1 cellular context compared by ENCODE assay signal in genomic region chr2:183060500-183061231, GRCh38.
TF ChIP-seq lines count a peak whose summit lies in the region.

No MANE protein-coding gene starts in this region.

TF ChIP-seq in HepG2, 621 proteins besides CTCF, POLR2A, EP300 and RAD21 (continued from another document):
- TF ChIP-seq, protein P1, sequence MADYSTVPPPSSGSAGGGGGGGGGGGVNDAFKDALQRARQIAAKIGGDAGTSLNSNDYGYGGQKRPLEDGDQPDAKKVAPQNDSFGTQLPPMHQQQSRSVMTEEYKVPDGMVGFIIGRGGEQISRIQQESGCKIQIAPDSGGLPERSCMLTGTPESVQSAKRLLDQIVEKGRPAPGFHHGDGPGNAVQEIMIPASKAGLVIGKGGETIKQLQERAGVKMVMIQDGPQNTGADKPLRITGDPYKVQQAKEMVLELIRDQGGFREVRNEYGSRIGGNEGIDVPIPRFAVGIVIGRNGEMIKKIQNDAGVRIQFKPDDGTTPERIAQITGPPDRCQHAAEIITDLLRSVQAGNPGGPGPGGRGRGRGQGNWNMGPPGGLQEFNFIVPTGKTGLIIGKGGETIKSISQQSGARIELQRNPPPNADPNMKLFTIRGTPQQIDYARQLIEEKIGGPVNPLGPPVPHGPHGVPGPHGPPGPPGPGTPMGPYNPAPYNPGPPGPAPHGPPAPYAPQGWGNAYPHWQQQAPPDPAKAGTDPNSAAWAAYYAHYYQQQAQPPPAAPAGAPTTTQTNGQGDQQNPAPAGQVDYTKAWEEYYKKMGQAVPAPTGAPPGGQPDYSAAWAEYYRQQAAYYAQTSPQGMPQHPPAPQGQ (CRISPR knock-in tag; IDR thresholded peaks at IDR 0.05; ENCODE audit: borderline replicate concordance) = no peak
- TF ChIP-seq, protein P2, sequence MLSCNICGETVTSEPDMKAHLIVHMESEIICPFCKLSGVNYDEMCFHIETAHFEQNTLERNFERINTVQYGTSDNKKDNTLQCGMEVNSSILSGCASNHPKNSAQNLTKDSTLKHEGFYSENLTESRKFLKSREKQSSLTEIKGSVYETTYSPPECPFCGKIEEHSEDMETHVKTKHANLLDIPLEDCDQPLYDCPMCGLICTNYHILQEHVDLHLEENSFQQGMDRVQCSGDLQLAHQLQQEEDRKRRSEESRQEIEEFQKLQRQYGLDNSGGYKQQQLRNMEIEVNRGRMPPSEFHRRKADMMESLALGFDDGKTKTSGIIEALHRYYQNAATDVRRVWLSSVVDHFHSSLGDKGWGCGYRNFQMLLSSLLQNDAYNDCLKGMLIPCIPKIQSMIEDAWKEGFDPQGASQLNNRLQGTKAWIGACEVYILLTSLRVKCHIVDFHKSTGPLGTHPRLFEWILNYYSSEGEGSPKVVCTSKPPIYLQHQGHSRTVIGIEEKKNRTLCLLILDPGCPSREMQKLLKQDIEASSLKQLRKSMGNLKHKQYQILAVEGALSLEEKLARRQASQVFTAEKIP (CRISPR knock-in tag; IDR thresholded peaks at IDR 0.05; ENCODE audit: borderline replicate concordance) = no peak
- TF ChIP-seq ELF1 (CRISPR knock-in tag; IDR thresholded peaks at IDR 0.05) (no peak), SUZ12 (IDR thresholded peaks at IDR 0.05; ENCODE audit: low read depth, low read length) (no peak), ARNT (IDR thresholded peaks at IDR 0.05) (no peak), SOX5 (CRISPR knock-in tag; IDR thresholded peaks at IDR 0.05; ENCODE audit: borderline replicate concordance) (peak; percentile 46; the same call in 1 of the 2 replicates), SRSF4 (IDR thresholded peaks at IDR 0.05; ENCODE audit: low read depth, low read length, poor library complexity, severe bottlenecking) (no peak), DPF2 (CRISPR knock-in tag; IDR thresholded peaks at IDR 0.05; ENCODE audit: borderline replicate concordance, low read depth) (peak; percentile 51; the same call in 1 of the 2 replicates), ZKSCAN5 (CRISPR knock-in tag; IDR thresholded peaks at IDR 0.05) (no peak), NFE2 (CRISPR knock-in tag; IDR thresholded peaks at IDR 0.05) (no peak), SAFB2 (CRISPR knock-in tag; IDR thresholded peaks at IDR 0.05; ENCODE audit: borderline replicate concordance, low read depth) (no peak), ASH2L (IDR thresholded peaks at IDR 0.05; ENCODE audit: insufficient read length, low read depth, low read length) (peak; percentile 77), RXRB (CRISPR knock-in tag; IDR thresholded peaks at IDR 0.05; ENCODE audit: borderline replicate concordance) (no peak), ARID2 (CRISPR knock-in tag; IDR thresholded peaks at IDR 0.05; ENCODE audit: borderline replicate concordance) (no peak), KMT2B (CRISPR knock-in tag; IDR thresholded peaks at IDR 0.05) (no peak), HOXA9 (CRISPR knock-in tag; IDR thresholded peaks at IDR 0.05; ENCODE audit: borderline replicate concordance) (no peak), ZNF570 (CRISPR knock-in tag; IDR thresholded peaks at IDR 0.05; ENCODE audit: borderline replicate concordance) (no peak), TAF15 (IDR thresholded peaks at IDR 0.05; ENCODE audit: low read depth, low read length, poor library complexity, severe bottlenecking) (no peak), POGZ (CRISPR knock-in tag; IDR thresholded peaks at IDR 0.05) (peak; percentile 50), ZNF782 (CRISPR knock-in tag; IDR thresholded peaks at IDR 0.05; ENCODE audit: borderline replicate concordance) (no peak), ERF (CRISPR knock-in tag; IDR thresholded peaks at IDR 0.05) (peak; percentile 31; the same call in 1 of the 2 replicates), SRY (CRISPR knock-in tag; IDR thresholded peaks at IDR 0.05) (no peak), ATF6 (CRISPR knock-in tag; conservative IDR thresholded peaks at IDR 0.05) (no peak), NFIB (CRISPR knock-in tag; IDR thresholded peaks at IDR 0.05; ENCODE audit: borderline replicate concordance) (no peak), BRF2 (CRISPR knock-in tag; IDR thresholded peaks at IDR 0.05) (no peak), MTF2 (CRISPR knock-in tag; IDR thresholded peaks at IDR 0.05; ENCODE audit: borderline replicate concordance) (no peak), EZH2 (conservative IDR thresholded peaks at IDR 0.05; ENCODE audit: low read depth, low read length) (no peak), ZNF639 (CRISPR knock-in tag; conservative IDR thresholded peaks at IDR 0.05) (no peak), ZNF296 (CRISPR knock-in tag; conservative IDR thresholded peaks at IDR 0.05) (no peak), SP140L (CRISPR knock-in tag; IDR thresholded peaks at IDR 0.05; ENCODE audit: borderline replicate concordance) (no peak), ZNF619 (CRISPR knock-in tag; IDR thresholded peaks at IDR 0.05) (no peak; the same call in 1 of the 2 replicates), BCL6 (CRISPR knock-in tag; IDR thresholded peaks at IDR 0.05) (peak; percentile 28; the same call in 1 of the 2 replicates)
- TF ChIP-seq, protein P3, sequence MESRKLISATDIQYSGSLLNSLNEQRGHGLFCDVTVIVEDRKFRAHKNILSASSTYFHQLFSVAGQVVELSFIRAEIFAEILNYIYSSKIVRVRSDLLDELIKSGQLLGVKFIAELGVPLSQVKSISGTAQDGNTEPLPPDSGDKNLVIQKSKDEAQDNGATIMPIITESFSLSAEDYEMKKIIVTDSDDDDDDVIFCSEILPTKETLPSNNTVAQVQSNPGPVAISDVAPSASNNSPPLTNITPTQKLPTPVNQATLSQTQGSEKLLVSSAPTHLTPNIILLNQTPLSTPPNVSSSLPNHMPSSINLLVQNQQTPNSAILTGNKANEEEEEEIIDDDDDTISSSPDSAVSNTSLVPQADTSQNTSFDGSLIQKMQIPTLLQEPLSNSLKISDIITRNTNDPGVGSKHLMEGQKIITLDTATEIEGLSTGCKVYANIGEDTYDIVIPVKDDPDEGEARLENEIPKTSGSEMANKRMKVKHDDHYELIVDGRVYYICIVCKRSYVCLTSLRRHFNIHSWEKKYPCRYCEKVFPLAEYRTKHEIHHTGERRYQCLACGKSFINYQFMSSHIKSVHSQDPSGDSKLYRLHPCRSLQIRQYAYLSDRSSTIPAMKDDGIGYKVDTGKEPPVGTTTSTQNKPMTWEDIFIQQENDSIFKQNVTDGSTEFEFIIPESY (CRISPR knock-in tag; IDR thresholded peaks at IDR 0.05) = no peak
